8 cellular contexts compared by ENCODE assay signal in the genomic region with DNA sequence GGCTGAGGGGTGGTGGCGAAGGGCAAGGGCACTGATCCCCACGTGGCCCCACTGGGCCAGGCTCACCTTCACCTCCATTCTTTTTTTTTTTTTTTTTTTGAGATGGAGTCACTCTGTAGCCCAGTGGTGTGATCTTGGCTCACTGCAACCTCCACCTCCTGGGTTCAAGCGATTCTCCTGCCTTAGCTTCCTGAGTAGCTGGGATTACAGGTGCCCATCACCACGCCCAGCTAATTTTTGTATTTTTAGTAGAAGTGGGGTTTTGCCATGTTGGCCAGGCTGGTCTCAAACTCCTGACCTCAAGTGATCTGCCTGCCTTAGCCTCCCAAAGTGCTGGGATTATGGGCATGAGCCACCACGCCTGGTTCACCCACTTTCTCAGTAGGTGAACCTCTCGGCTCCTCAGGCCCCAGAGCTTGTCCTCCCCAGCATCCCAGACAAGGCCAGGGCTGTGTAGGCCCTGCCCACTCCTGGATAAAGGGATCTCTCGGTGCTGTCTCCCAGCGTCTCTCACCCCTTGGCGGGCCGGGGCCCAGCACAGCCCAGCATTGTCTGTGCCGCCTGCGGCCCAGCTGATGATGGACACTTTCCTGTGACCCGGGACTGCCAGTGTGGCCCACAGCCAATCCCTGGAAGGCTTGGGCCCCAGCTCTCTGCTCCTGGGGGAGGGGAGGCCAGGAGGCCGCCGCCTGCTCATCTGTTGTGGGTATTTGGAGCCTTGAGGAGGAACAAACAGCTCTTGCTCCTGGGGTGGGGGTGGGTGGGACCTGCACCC.
DNase-seq lines count a peak whose midpoint lies in the region; ATAC-seq and TF ChIP-seq lines count a peak whose summit lies in the region.
"Not testable (repeated sequence)": the region's sequence is repeated elsewhere in the genome, so short reads cannot be mapped to it uniquely, and the experiment has no call there.

No MANE protein-coding gene starts in this region.

- intact Hi-C loops in CD8-positive, alpha-beta T cell (cut with DNase I, micrococcal nuclease); dendritic cell treated with granulocyte-macrophage colony-stimulating factor and Interleukin-4, amounts not matched to agents 40 ng/mL and 50 ng/mL, for 4 days (cut with micrococcal nuclease); thyroid gland (cut with DNase I): not testable (repeated sequence)

- peak overlapping the region; percentile 32 for H3K27ac Mint-ChIP-seq in CD8-positive, alpha-beta T cell
- H3K27ac Mint-ChIP-seq in activated naive CD8-positive, alpha-beta T cell treated with anti-CD3 and anti-CD28 coated beads for 36 hours, result peak overlapping the region; percentile 29
- peak overlapping the region; percentile 56 for H3K27ac Mint-ChIP-seq in dendritic cell treated with granulocyte-macrophage colony-stimulating factor and Interleukin-4, amounts not matched to agents 40 ng/mL and 50 ng/mL, for 4 days
- H3K27ac Mint-ChIP-seq in nephron, result peak overlapping the region; percentile 74 to 93 (median 87)

- WGBS in gastroesophageal sphincter (ENCODE audit: low coverage in 1 of 2), 2 donors, result 53 to 61% methylated on average over 2 of the region's 15 CpGs
- 84 to 85% methylated on average over 4 to 11 of the region's 15 CpGs for WGBS in thyroid gland, 2 donors

- DNase-seq in CD8-positive, alpha-beta T cell; activated naive CD8-positive, alpha-beta T cell treated with anti-CD3 and anti-CD28 coated beads for 36 hours; thyroid gland: not testable (repeated sequence)

- not testable (repeated sequence) for H3K27ac ChIP-seq in CD8-positive, alpha-beta T cell (ENCODE audit: low read depth, low read length)
- peak overlapping the region; percentile 22 to 86 (median 82) for H3K27ac ChIP-seq in gastroesophageal sphincter
- peak overlapping the region; percentile 99 for H3K27ac ChIP-seq in layer of hippocampus (ENCODE audit: low read depth, low read length)
- peak overlapping the region; percentile 90 for H3K27ac ChIP-seq in rectal smooth muscle tissue (ENCODE audit: low read depth, low read length)
- peak overlapping the region in 2 of 3 donors; percentile 52 to 63 for H3K27ac ChIP-seq in thyroid gland

- not testable (repeated sequence) for H3K4me1 ChIP-seq in CD8-positive, alpha-beta T cell (ENCODE audit: insufficient read depth, low read length)
- H3K4me1 ChIP-seq in gastroesophageal sphincter (peaks cover 2 to 94% (median 48%) of the 10 kb centered on the region in 3 donors), rectal smooth muscle tissue (ENCODE audit: control insufficient read depth, insufficient read depth, low read length) (peaks cover 64% of the 10 kb centered on the region), thyroid gland (peaks cover 9 to 58% of the 10 kb centered on the region in 2 donors)

- not testable (repeated sequence) for TF ChIP-seq CTCF in CD8-positive, alpha-beta T cell (IDR thresholded peaks at IDR 0.05); gastroesophageal sphincter (IDR thresholded peaks at IDR 0.05); nephron (IDR thresholded peaks at IDR 0.05; ENCODE audit: unreplicated experiment in 3 of 3); thyroid gland (IDR thresholded peaks at IDR 0.05)

- not testable (repeated sequence) for H3K4me1 Mint-ChIP-seq in CD8-positive, alpha-beta T cell (ENCODE audit: low read depth); activated naive CD8-positive, alpha-beta T cell treated with anti-CD3 and anti-CD28 coated beads for 36 hours
- H3K4me1 Mint-ChIP-seq in dendritic cell treated with granulocyte-macrophage colony-stimulating factor and Interleukin-4, amounts not matched to agents 40 ng/mL and 50 ng/mL, for 4 days (ENCODE audit: low read depth), result peaks cover 47% of the 10 kb centered on the region
- H3K4me1 Mint-ChIP-seq in nephron, result peaks cover 24% of the 10 kb centered on the region

- not testable (repeated sequence) for H3K4me3 Mint-ChIP-seq in CD8-positive, alpha-beta T cell; activated naive CD8-positive, alpha-beta T cell treated with anti-CD3 and anti-CD28 coated beads for 36 hours; dendritic cell treated with granulocyte-macrophage colony-stimulating factor and Interleukin-4, amounts not matched to agents 40 ng/mL and 50 ng/mL, for 4 days; nephron

- not testable (repeated sequence) for H3K9ac ChIP-seq in rectal smooth muscle tissue (ENCODE audit: low read length)

- POLR2A ChIA-PET in CD8-positive, alpha-beta T cell (lab: Charles Lee), result not testable (repeated sequence)

- not testable (repeated sequence) for TF ChIP-seq EP300 in gastroesophageal sphincter (IDR thresholded peaks at IDR 0.05)

- H3K36me3 Mint-ChIP-seq in CD8-positive, alpha-beta T cell, result peaks cover 32% of the 10 kb centered on the region
- H3K36me3 Mint-ChIP-seq in activated naive CD8-positive, alpha-beta T cell treated with anti-CD3 and anti-CD28 coated beads for 36 hours; nephron (ENCODE audit: low read depth): not testable (repeated sequence)
- H3K36me3 Mint-ChIP-seq in dendritic cell treated with granulocyte-macrophage colony-stimulating factor and Interleukin-4, amounts not matched to agents 40 ng/mL and 50 ng/mL, for 4 days (ENCODE audit: low read depth), result peaks cover 45% of the 10 kb centered on the region

- H3K9me3 Mint-ChIP-seq in CD8-positive, alpha-beta T cell; activated naive CD8-positive, alpha-beta T cell treated with anti-CD3 and anti-CD28 coated beads for 36 hours; dendritic cell treated with granulocyte-macrophage colony-stimulating factor and Interleukin-4, amounts not matched to agents 40 ng/mL and 50 ng/mL, for 4 days; nephron: not testable (repeated sequence)

- H3K27me3 Mint-ChIP-seq in CD8-positive, alpha-beta T cell (ENCODE audit: low read depth); activated naive CD8-positive, alpha-beta T cell treated with anti-CD3 and anti-CD28 coated beads for 36 hours; dendritic cell treated with granulocyte-macrophage colony-stimulating factor and Interleukin-4, amounts not matched to agents 40 ng/mL and 50 ng/mL, for 4 days; nephron (ENCODE audit: low read depth): not testable (repeated sequence)

- H3K9me3 ChIP-seq in CD8-positive, alpha-beta T cell (ENCODE audit: low read length); gastroesophageal sphincter; thyroid gland: not testable (repeated sequence)

- ATAC-seq in CD8-positive, alpha-beta T cell; gastroesophageal sphincter: not testable (repeated sequence)

- TF ChIP-seq POLR2A in gastroesophageal sphincter (IDR thresholded peaks at IDR 0.05); thyroid gland (IDR thresholded peaks at IDR 0.05): not testable (repeated sequence)

- not testable (repeated sequence) for H3K36me3 ChIP-seq in CD8-positive, alpha-beta T cell (ENCODE audit: insufficient read depth, low read length); gastroesophageal sphincter; rectal smooth muscle tissue (ENCODE audit: control insufficient read depth, insufficient read depth, low read length); thyroid gland

- not testable (repeated sequence) for H3K27me3 ChIP-seq in CD8-positive, alpha-beta T cell (ENCODE audit: insufficient read depth, low read length); gastroesophageal sphincter; layer of hippocampus (ENCODE audit: control insufficient read depth, insufficient read depth, low read length); rectal smooth muscle tissue (ENCODE audit: control insufficient read depth, insufficient read depth, low read length); thyroid gland

- CTCF ChIA-PET in CD8-positive, alpha-beta T cell (lab: Charles Lee), result interaction anchor here (1.0 kb wide), 1 partner anchor 14 kb away, joined by 3 read pairs; no protein-coding TSS in a partner anchor

- H3K4me3 ChIP-seq in CD8-positive, alpha-beta T cell (ENCODE audit: low read depth, low read length); gastroesophageal sphincter; thyroid gland (replicated peaks in 1 of 3): not testable (repeated sequence)
- H3K4me3 ChIP-seq in rectal smooth muscle tissue (ENCODE audit: low read length), result peak overlapping the region; percentile 19

Comparison
In these comparisons a context has a peak if more than half of its experiments do, and no peak if none do; other contexts are left out.
1. H3K27ac Mint-ChIP-seq: peak in every context shown above with its lines; median percentile 87 in nephron; 56 in dendritic cell treated with granulocyte-macrophage colony-stimulating factor and Interleukin-4, amounts not matched to agents 40 ng/mL and 50 ng/mL, for 4 days; 32 in CD8-positive, alpha-beta T cell; 29 in activated naive CD8-positive, alpha-beta T cell treated with anti-CD3 and anti-CD28 coated beads for 36 hours.